8 cellular contexts compared by ENCODE assay signal in genomic region chr16:67833035-67833417, GRCh38. TPM values are rescaled to one million over a fixed set of nuclear protein-coding genes. Genes with fewer than 3 reads are reported as not detected.
A peak's percentile ranks its signal among the peaks of the same experiment; 100 is the strongest.
DNase-seq lines count a peak whose midpoint lies in the region; TF ChIP-seq lines count a peak whose summit lies in the region.

No MANE protein-coding gene starts in this region.

- H3K27me3 Mint-ChIP-seq in Calu3 (ENCODE audit: unreplicated experiment) = no peaks in the 10 kb centered on the region
- H3K27me3 Mint-ChIP-seq in mesothelial cell of epicardium (ENCODE audit: low read depth) = no peaks in the 10 kb centered on the region

- TF ChIP-seq CTCF in Calu3 (IDR thresholded peaks at IDR 0.05; ENCODE audit: unreplicated experiment) (no peak), mesothelial cell of epicardium (IDR thresholded peaks at IDR 0.05; ENCODE audit: unreplicated experiment) (no peak), GM13977 (IDR thresholded peaks at IDR 0.05; ENCODE audit: extremely low read depth, insufficient read depth, missing control alignments) (no peak)

- H3K4me1 Mint-ChIP-seq in Calu3 (ENCODE audit: low read depth, unreplicated experiment) = peaks cover 9% of the 10 kb centered on the region
- peaks cover 11% of the 10 kb centered on the region for H3K4me1 Mint-ChIP-seq in mesothelial cell of epicardium

- H3K9me3 Mint-ChIP-seq in Calu3 (ENCODE audit: low read depth, unreplicated experiment) (no peaks in the 10 kb centered on the region), mesothelial cell of epicardium (no peaks in the 10 kb centered on the region)

- in situ Hi-C loops in GM13977 (cut with MboI; ENCODE audit: low pct_unique_long_range_greater_than_20kb, low sequenced_read_pairs, unreplicated experiment) = no loop called here

- peak overlapping the region; percentile 98 for H3K4me3 Mint-ChIP-seq in Calu3 (ENCODE audit: low read depth, unreplicated experiment)
- peak overlapping the region; percentile 88 for H3K4me3 Mint-ChIP-seq in mesothelial cell of epicardium

- H3K27ac Mint-ChIP-seq in Calu3 (ENCODE audit: unreplicated experiment) = no peak overlapping the region
- peak overlapping the region; percentile 50 for H3K27ac Mint-ChIP-seq in mesothelial cell of epicardium

- intact Hi-C loops in Calu3 (cut with micrococcal nuclease; ENCODE audit: unreplicated experiment) = no loop called here

- no TSS peak for BruUV-seq in Calu3 (replicated peaks; lab: Mats Ljungman, UMichigan)

- H3K36me3 Mint-ChIP-seq in Calu3 (ENCODE audit: insufficient read depth, unreplicated experiment) (peaks cover 33% of the 10 kb centered on the region), mesothelial cell of epicardium (peaks cover 4% of the 10 kb centered on the region)

- CTCF ChIA-PET in Calu3 (lab: Charles Lee) = interaction anchor here (1.0 to 1.8 kb wide), 4 partner anchors 16 to 312 kb away, joined by 3 to 5 read pairs (median 4); partner anchors contain the start of genes RANBP10 and TSNAXIP1

- no peak for DNase-seq in Calu3
- DNase-seq in NCI-H69 (lab: John Stamatoyannopoulos, UW) = peak; percentile 25
- peak; percentile 44 for DNase-seq in dermis blood vessel endothelial cell
- DNase-seq in mesothelial cell of epicardium (ENCODE audit: low spot score in 2 of 2, unreplicated experiment in 2 of 2) = no peak
- DNase-seq in UCSD-AML1 (lab: John Stamatoyannopoulos, UW; ENCODE audit: unreplicated experiment) = no peak
- DNase-seq in GM13977 (ENCODE audit: low spot score) = no peak
- no peak for DNase-seq in NCI-H128 (lab: John Stamatoyannopoulos, UW; ENCODE audit: unreplicated experiment)
- DNase-seq in DMS79 treated with DMSO at 0.1 percent for 48 hours (lab: John Stamatoyannopoulos, UW) = no peak

RNA-seq across cellular contexts. Expression of gene THAP11, which starts 9.1 kb away (rescaled TPM):
- total RNA-seq in Calu3 (2022) (38.3 and 39.1 TPM in 2 replicates), dermis blood vessel endothelial cell (62.3 and 64.0 TPM in 2 replicates), mesothelial cell of epicardium (27.6 to 28.6 TPM (median 28.1 TPM) in 3 replicates)

RNA-seq across cellular contexts. Expression of gene NUTF2, which starts 13.7 kb away (rescaled TPM):
- total RNA-seq in Calu3 (2022) = 210 and 224 TPM in 2 replicates
- 176 and 260 TPM in 2 replicates for total RNA-seq in dermis blood vessel endothelial cell
- total RNA-seq in mesothelial cell of epicardium = 130 to 141 TPM (median 132 TPM) in 3 replicates

RNA-seq across cellular contexts. Expression of gene CENPT, which starts 14.5 kb away (rescaled TPM):
- 46.8 and 54.3 TPM in 2 replicates for total RNA-seq in Calu3 (2022)
- 21.7 and 30.0 TPM in 2 replicates for total RNA-seq in dermis blood vessel endothelial cell
- 71.5 to 73.8 TPM (median 73.8 TPM) in 3 replicates for total RNA-seq in mesothelial cell of epicardium

RNA-seq across cellular contexts. Expression of gene TSNAXIP1, which starts 26.3 kb away (rescaled TPM):
- total RNA-seq in Calu3 (2022) = 1.0 and 1.3 TPM in 2 replicates
- 0.47 and 0.85 TPM in 2 replicates for total RNA-seq in dermis blood vessel endothelial cell
- 4.4 to 4.8 TPM (median 4.4 TPM) in 3 replicates for total RNA-seq in mesothelial cell of epicardium

RNA-seq across cellular contexts. Expression of gene RANBP10, which starts 26.7 kb away (rescaled TPM):
- 25.5 and 28.2 TPM in 2 replicates for total RNA-seq in Calu3 (2022)
- total RNA-seq in dermis blood vessel endothelial cell = 8.2 and 13.5 TPM in 2 replicates
- total RNA-seq in mesothelial cell of epicardium = 24.0 to 26.8 TPM (median 24.5 TPM) in 3 replicates

Comparison
In these comparisons a context has a peak if more than half of its experiments do, and no peak if none do; other contexts are left out.
1. DNase-seq: peak in NCI-H69 (single experiment) and dermis blood vessel endothelial cell (single experiment); none in Calu3 (single experiment), mesothelial cell of epicardium (0 of 2), UCSD-AML1 (single experiment), GM13977 (single experiment), NCI-H128 (single experiment) and DMS79 treated with DMSO at 0.1 percent for 48 hours (single experiment).